2 cellular contexts compared by ENCODE assay signal in the genomic region with DNA sequence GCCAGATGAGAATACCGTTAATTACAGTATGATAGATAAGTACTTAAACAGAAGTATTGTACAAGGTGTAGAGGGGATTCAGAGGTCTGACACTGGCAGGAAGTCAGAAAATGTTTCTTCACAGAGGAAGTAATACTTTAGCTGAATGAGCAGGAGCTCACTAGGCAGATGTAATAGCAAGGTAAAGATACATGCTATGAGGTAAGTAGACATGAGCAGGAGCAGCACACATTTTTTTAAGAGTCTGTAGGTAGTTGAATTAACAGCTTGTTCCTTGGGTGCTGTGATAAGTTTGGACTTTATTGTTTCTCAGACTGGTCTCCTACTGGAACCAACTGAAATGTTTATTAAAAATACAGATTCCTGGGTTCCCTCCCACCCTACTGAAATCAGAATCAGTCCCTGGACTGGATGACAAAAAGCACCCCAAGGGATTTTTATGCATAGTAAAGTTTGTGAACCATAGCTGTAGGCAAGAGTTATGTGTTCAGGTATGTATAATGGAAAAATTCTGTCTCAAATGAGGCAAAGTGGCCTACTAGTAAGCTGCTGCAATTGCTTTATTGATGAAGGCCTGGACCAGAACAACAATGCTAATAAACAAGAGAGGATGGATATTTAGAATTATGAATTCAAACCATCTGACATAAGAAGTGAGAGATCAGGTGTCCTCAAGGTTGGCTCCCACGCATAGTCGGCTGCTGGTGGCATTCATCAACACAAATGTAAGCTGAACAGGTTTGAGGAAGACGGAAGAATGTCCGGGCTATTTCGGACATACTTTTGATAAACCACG.
TF ChIP-seq lines count a peak whose summit lies in the region.

No MANE protein-coding gene starts in this region.

TF ChIP-seq in A549, 52 proteins besides CTCF, POLR2A, EP300 and RAD21:
- no peak for TF ChIP-seq TFCP2L1 (CRISPR knock-in tag; IDR thresholded peaks at IDR 0.05)
- no peak for TF ChIP-seq FOXS1 (CRISPR knock-in tag; IDR thresholded peaks at IDR 0.05)
- TF ChIP-seq BCL3 (IDR thresholded peaks at IDR 0.05), result no peak
- TF ChIP-seq USF2 (IDR thresholded peaks at IDR 0.05), result no peak
- TF ChIP-seq, protein P1, sequence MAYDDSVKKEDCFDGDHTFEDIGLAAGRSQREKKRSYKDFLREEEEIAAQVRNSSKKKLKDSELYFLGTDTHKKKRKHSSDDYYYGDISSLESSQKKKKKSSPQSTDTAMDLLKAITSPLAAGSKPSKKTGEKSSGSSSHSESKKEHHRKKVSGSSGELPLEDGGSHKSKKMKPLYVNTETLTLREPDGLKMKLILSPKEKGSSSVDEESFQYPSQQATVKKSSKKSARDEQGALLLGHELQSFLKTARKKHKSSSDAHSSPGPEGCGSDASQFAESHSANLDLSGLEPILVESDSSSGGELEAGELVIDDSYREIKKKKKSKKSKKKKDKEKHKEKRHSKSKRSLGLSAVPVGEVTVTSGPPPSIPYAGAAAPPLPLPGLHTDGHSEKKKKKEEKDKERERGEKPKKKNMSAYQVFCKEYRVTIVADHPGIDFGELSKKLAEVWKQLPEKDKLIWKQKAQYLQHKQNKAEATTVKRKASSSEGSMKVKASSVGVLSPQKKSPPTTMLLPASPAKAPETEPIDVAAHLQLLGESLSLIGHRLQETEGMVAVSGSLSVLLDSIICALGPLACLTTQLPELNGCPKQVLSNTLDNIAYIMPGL (CRISPR knock-in tag; IDR thresholded peaks at IDR 0.05; ENCODE audit: borderline replicate concordance), result no peak
- no peak for TF ChIP-seq ELK1 (IDR thresholded peaks at IDR 0.05; ENCODE audit: low read depth, low read length)
- no peak for TF ChIP-seq HOXA7 (CRISPR knock-in tag; IDR thresholded peaks at IDR 0.05)
- TF ChIP-seq MAFK (IDR thresholded peaks at IDR 0.05; ENCODE audit: partially characterized antibody), result no peak
- TF ChIP-seq CHD2 (IDR thresholded peaks at IDR 0.05; ENCODE audit: low read length, partially characterized antibody), result no peak
- TF ChIP-seq SREBF2 (IDR thresholded peaks at IDR 0.05), result no peak
- no peak for TF ChIP-seq KDM1A (IDR thresholded peaks at IDR 0.05; ENCODE audit: low read depth)
- no peak for TF ChIP-seq ZNF302 (CRISPR knock-in tag; IDR thresholded peaks at IDR 0.05)

TF ChIP-seq in GM23338, 12 proteins besides CTCF, POLR2A, EP300 and RAD21:
- TF ChIP-seq NANOG (IDR thresholded peaks at IDR 0.05; ENCODE audit: borderline replicate concordance) (no peak), JUNB (IDR thresholded peaks at IDR 0.05; ENCODE audit: unreplicated experiment) (no peak), EZH2 (IDR thresholded peaks at IDR 0.05; ENCODE audit: low read depth, unreplicated experiment) (no peak)
